Comparison of ENCODE assay signal across 11 cellular contexts in genomic region chr10:97117372-97117771, GRCh38.
DNase-seq lines count a peak whose midpoint lies in the region; ATAC-seq, FAIRE-seq and TF ChIP-seq lines count a peak whose summit lies in the region.
"Had no signal": no experiment of that assay in that cellular context is flagged by ENCODE, and none has a peak within 500 bp of the region (broad histone marks: within the 10 kb centered on the region; RNA-seq: fewer than 3 reads in every experiment).

No MANE protein-coding gene starts in this region.

- H3K27me3 Mint-ChIP-seq in activated naive CD8-positive, alpha-beta T cell treated with anti-CD3 and anti-CD28 coated beads, Interleukin-2, amount 50 U/mL, for 24 hours: peaks cover 18% of the 10 kb centered on the region
- no peaks in the 10 kb centered on the region for H3K27me3 Mint-ChIP-seq in activated naive CD8-positive, alpha-beta T cell treated with anti-CD3 and anti-CD28 coated beads for 36 hours
- peaks cover 10% of the 10 kb centered on the region for H3K27me3 Mint-ChIP-seq in activated T-cell treated with anti-CD3 and anti-CD28 coated beads, Interleukin-2, amount 50 U/mL, for 4 hours (ENCODE audit: low read depth)

- intact Hi-C loops in endothelial cell of umbilical vein (cut with micrococcal nuclease): loop anchor here (1.0 to 2.0 kb wide), 2 partner anchors 37 to 44 kb away; no protein-coding TSS in a partner anchor
- intact Hi-C loops in lower lobe of right lung (cut with DNase I): no loop called here

- peak; percentile 7 for DNase-seq in activated naive CD8-positive, alpha-beta T cell treated with anti-CD3 and anti-CD28 coated beads, Interleukin-2, amount 50 U/mL, for 24 hours
- DNase-seq in activated naive CD8-positive, alpha-beta T cell treated with anti-CD3 and anti-CD28 coated beads for 36 hours: no peak
- peak; percentile 11 for DNase-seq in NCI-H2107 (lab: John Stamatoyannopoulos, UW)
- peak; percentile 17 for DNase-seq in endothelial cell of umbilical vein (ENCODE audit: low read depth, low spot score)
- DNase-seq in smooth muscle cell (lab: John Stamatoyannopoulos, UW; ENCODE audit: unreplicated experiment): no peak
- DNase-seq in activated T-cell treated with anti-CD3 and anti-CD28 coated beads, Interleukin-2, amount 50 U/mL, for 4 hours: no peak
- no peak for DNase-seq in mesenteric fat pad (ENCODE audit: low spot score)
- no peak for DNase-seq in lower lobe of right lung
- DNase-seq: activated effector memory CD4-positive, alpha-beta T cell treated with Interleukin-2 at 50 U/mL for 16 hours; foreskin melanocyte; SW 1271 had no signal

- POLR2A ChIA-PET in endothelial cell of umbilical vein (lab: Charles Lee): no interaction called here

- CTCF ChIA-PET in endothelial cell of umbilical vein (lab: Charles Lee): interaction anchor here (1.0 to 4.9 kb wide), 4 partner anchors 10 to 80 kb away, joined by 3 to 48 read pairs (median 12); no protein-coding TSS in a partner anchor

- H4K20me1 ChIP-seq in endothelial cell of umbilical vein (replicated peaks; ENCODE audit: control insufficient read depth, extremely low read depth, insufficient read depth, low read length): no peaks in the 10 kb centered on the region
- no peaks in the 10 kb centered on the region for H4K20me1 ChIP-seq in smooth muscle cell (ENCODE audit: low read depth)

- H3F3A ChIP-seq in smooth muscle cell (ENCODE audit: low read depth): no peaks in the 10 kb centered on the region

- TF ChIP-seq POLR2A in endothelial cell of umbilical vein (IDR thresholded peaks at IDR 0.05; ENCODE audit: low read depth, low read length): no peak

- dilution Hi-C loops in endothelial cell of umbilical vein (cut with MboI; ENCODE audit: extremely low pct_ligation_motif_present, low sequenced_read_pairs): no loop called here

- H3K4me1 Mint-ChIP-seq in activated naive CD8-positive, alpha-beta T cell treated with anti-CD3 and anti-CD28 coated beads, Interleukin-2, amount 50 U/mL, for 24 hours: no peaks in the 10 kb centered on the region
- H3K4me1 Mint-ChIP-seq in activated naive CD8-positive, alpha-beta T cell treated with anti-CD3 and anti-CD28 coated beads for 36 hours: no peaks in the 10 kb centered on the region
- no peaks in the 10 kb centered on the region for H3K4me1 Mint-ChIP-seq in activated T-cell treated with anti-CD3 and anti-CD28 coated beads, Interleukin-2, amount 50 U/mL, for 4 hours (ENCODE audit: low read depth)

- H2AFZ ChIP-seq in endothelial cell of umbilical vein (ENCODE audit: low read depth, low read length) (no peak overlapping the region), smooth muscle cell (ENCODE audit: low read depth) (no peak overlapping the region)

- H3K4me1 ChIP-seq in endothelial cell of umbilical vein (ENCODE audit: control insufficient read depth, extremely low read depth, insufficient read depth, low read length) (no peaks in the 10 kb centered on the region), smooth muscle cell (ENCODE audit: low read depth) (no peaks in the 10 kb centered on the region), lower lobe of right lung (no peaks in the 10 kb centered on the region)

- H3K9me3 Mint-ChIP-seq in activated naive CD8-positive, alpha-beta T cell treated with anti-CD3 and anti-CD28 coated beads, Interleukin-2, amount 50 U/mL, for 24 hours: no peaks in the 10 kb centered on the region
- no peaks in the 10 kb centered on the region for H3K9me3 Mint-ChIP-seq in activated naive CD8-positive, alpha-beta T cell treated with anti-CD3 and anti-CD28 coated beads for 36 hours
- no peaks in the 10 kb centered on the region for H3K9me3 Mint-ChIP-seq in activated T-cell treated with anti-CD3 and anti-CD28 coated beads, Interleukin-2, amount 50 U/mL, for 4 hours

- H3K4me3 Mint-ChIP-seq in activated naive CD8-positive, alpha-beta T cell treated with anti-CD3 and anti-CD28 coated beads, Interleukin-2, amount 50 U/mL, for 24 hours: no peak overlapping the region
- no peak overlapping the region for H3K4me3 Mint-ChIP-seq in activated naive CD8-positive, alpha-beta T cell treated with anti-CD3 and anti-CD28 coated beads for 36 hours
- H3K4me3 Mint-ChIP-seq in activated T-cell treated with anti-CD3 and anti-CD28 coated beads, Interleukin-2, amount 50 U/mL, for 4 hours: no peak overlapping the region

- H3K36me3 Mint-ChIP-seq in activated naive CD8-positive, alpha-beta T cell treated with anti-CD3 and anti-CD28 coated beads, Interleukin-2, amount 50 U/mL, for 24 hours (ENCODE audit: low read depth): no peaks in the 10 kb centered on the region
- H3K36me3 Mint-ChIP-seq in activated naive CD8-positive, alpha-beta T cell treated with anti-CD3 and anti-CD28 coated beads for 36 hours: no peaks in the 10 kb centered on the region
- H3K36me3 Mint-ChIP-seq in activated T-cell treated with anti-CD3 and anti-CD28 coated beads, Interleukin-2, amount 50 U/mL, for 4 hours (ENCODE audit: insufficient read depth): no peaks in the 10 kb centered on the region

- no peaks in the 10 kb centered on the region for H3K9me1 ChIP-seq in endothelial cell of umbilical vein (replicated peaks; ENCODE audit: control insufficient read depth, extremely low read depth, insufficient read depth, low read length)

- H3K27ac ChIP-seq in endothelial cell of umbilical vein (ENCODE audit: insufficient read depth, low read depth, low read length) (no peak overlapping the region), smooth muscle cell (ENCODE audit: low read depth) (no peak overlapping the region), lower lobe of right lung (no peak overlapping the region)

- H3K4me2 ChIP-seq in endothelial cell of umbilical vein (ENCODE audit: insufficient read depth, low read length): no peak overlapping the region
- H3K4me2 ChIP-seq in smooth muscle cell: no peak overlapping the region

- no peak overlapping the region for H3K27ac Mint-ChIP-seq in activated naive CD8-positive, alpha-beta T cell treated with anti-CD3 and anti-CD28 coated beads, Interleukin-2, amount 50 U/mL, for 24 hours
- H3K27ac Mint-ChIP-seq in activated naive CD8-positive, alpha-beta T cell treated with anti-CD3 and anti-CD28 coated beads for 36 hours: no peak overlapping the region

- H3K9ac ChIP-seq in endothelial cell of umbilical vein (replicated peaks; ENCODE audit: extremely low read depth, insufficient read depth, low read length) (no peak overlapping the region), smooth muscle cell (ENCODE audit: low read depth) (no peak overlapping the region)

- no TSS peak for BruUV-seq in endothelial cell of umbilical vein (replicated peaks; lab: Mats Ljungman, UMichigan)

- H3K27me3 ChIP-seq in endothelial cell of umbilical vein (ENCODE audit: control insufficient read depth in 2 of 2, insufficient read depth in 2 of 2, low read length in 2 of 2): peaks cover 2 to 5% of the 10 kb centered on the region in 2 experiments
- H3K27me3 ChIP-seq in smooth muscle cell (ENCODE audit: low read depth): peaks cover 16% of the 10 kb centered on the region
- peaks cover 27% of the 10 kb centered on the region for H3K27me3 ChIP-seq in lower lobe of right lung (ENCODE audit: low read depth)

- 82% methylated on average over 3 of the region's 3 CpGs for WGBS in smooth muscle cell (ENCODE audit: low lambda C conversion rate)

- H3K36me3 ChIP-seq in endothelial cell of umbilical vein (ENCODE audit: control insufficient read depth in 2 of 2, extremely low read depth in 1 of 2, insufficient read depth in 2 of 2, low read length in 2 of 2): no peaks in the 10 kb centered on the region
- no peaks in the 10 kb centered on the region for H3K36me3 ChIP-seq in smooth muscle cell (ENCODE audit: low read depth)
- no peaks in the 10 kb centered on the region for H3K36me3 ChIP-seq in lower lobe of right lung

- H3K79me2 ChIP-seq in endothelial cell of umbilical vein (ENCODE audit: control insufficient read depth, insufficient read depth, low read length): no peaks in the 10 kb centered on the region
- no peaks in the 10 kb centered on the region for H3K79me2 ChIP-seq in smooth muscle cell (ENCODE audit: low read depth)

- no peak overlapping the region for H3K4me3 ChIP-seq in endothelial cell of umbilical vein (replicated peaks in 1 of 3; ENCODE audit: insufficient read depth in 1 of 3, low read depth in 1 of 3, low read length in 3 of 3)
- H3K4me3 ChIP-seq in smooth muscle cell: no peak overlapping the region
- H3K4me3 ChIP-seq in lower lobe of right lung: no peak overlapping the region

- no peak for ATAC-seq in activated naive CD8-positive, alpha-beta T cell treated with anti-CD3 and anti-CD28 coated beads, Interleukin-2, amount 50 U/mL, for 24 hours
- ATAC-seq in activated T-cell treated with anti-CD3 and anti-CD28 coated beads, Interleukin-2, amount 50 U/mL, for 4 hours: no peak
- ATAC-seq in lower lobe of right lung: no peak

- no peak for FAIRE-seq in endothelial cell of umbilical vein (lab: Jason Lieb, UNC)

- TF ChIP-seq CTCF in endothelial cell of umbilical vein (IDR thresholded peaks at IDR 0.05; ENCODE audit: extremely low read depth in 1 of 2, insufficient read depth in 1 of 2, low read depth in 1 of 2, low read length in 2 of 2) (peak in 1 of 2 donors; percentile 38), smooth muscle cell (IDR thresholded peaks at IDR 0.05; ENCODE audit: borderline replicate concordance, insufficient read depth, poor library complexity, severe bottlenecking) (peak; percentile 10), lower lobe of right lung (IDR thresholded peaks at IDR 0.05) (no peak)

- no peaks in the 10 kb centered on the region for H3K9me3 ChIP-seq in endothelial cell of umbilical vein (replicated peaks; ENCODE audit: control insufficient read depth, insufficient read depth, low read length)
- H3K9me3 ChIP-seq in smooth muscle cell (replicated peaks; ENCODE audit: low read depth): no peaks in the 10 kb centered on the region
- no peaks in the 10 kb centered on the region for H3K9me3 ChIP-seq in lower lobe of right lung

TF ChIP-seq in endothelial cell of umbilical vein, 7 proteins besides CTCF, POLR2A, EP300 and RAD21:
- TF ChIP-seq FOS (IDR thresholded peaks at IDR 0.05; ENCODE audit: borderline replicate concordance, insufficient read depth, low read length) (no peak), POLR2AphosphoS5 (IDR thresholded peaks at IDR 0.05; ENCODE audit: insufficient read depth, low read depth, low read length) (no peak), MYC (IDR thresholded peaks at IDR 0.05; ENCODE audit: low read depth, low read length) (no peak), MAX (IDR thresholded peaks at IDR 0.05; ENCODE audit: insufficient read depth, insufficient read length) (no peak), EZH2 (IDR thresholded peaks at IDR 0.05; ENCODE audit: borderline replicate concordance, low read depth, low read length, severe bottlenecking) (no peak), GATA2 (IDR thresholded peaks at IDR 0.05; ENCODE audit: insufficient read depth, insufficient read length, low read depth, low read length) (no peak), JUN (IDR thresholded peaks at IDR 0.05; ENCODE audit: borderline replicate concordance, insufficient read depth, insufficient read length, low read depth) (no peak)

Comparison
In these comparisons a context has a peak if more than half of its experiments do, and no peak if none do; other contexts are left out.
1. DNase-seq: peak in activated naive CD8-positive, alpha-beta T cell treated with anti-CD3 and anti-CD28 coated beads, Interleukin-2, amount 50 U/mL, for 24 hours (single experiment), NCI-H2107 (single experiment) and endothelial cell of umbilical vein (single experiment); none in activated naive CD8-positive, alpha-beta T cell treated with anti-CD3 and anti-CD28 coated beads for 36 hours (single experiment), smooth muscle cell (single experiment), activated T-cell treated with anti-CD3 and anti-CD28 coated beads, Interleukin-2, amount 50 U/mL, for 4 hours (single experiment), mesenteric fat pad (single experiment) and lower lobe of right lung (single experiment).